Comparison of ENCODE assay signal across 11 cellular contexts in genomic region chr6:119446623-119447008, GRCh38.
DNase-seq lines count a peak whose midpoint lies in the region; ATAC-seq and TF ChIP-seq lines count a peak whose summit lies in the region.
"Had no signal": no experiment of that assay in that cellular context is flagged by ENCODE, and none has a peak within 500 bp of the region (broad histone marks: within the 10 kb centered on the region; RNA-seq: fewer than 3 reads in every experiment).

No MANE protein-coding gene starts in this region.

- no peaks in the 10 kb centered on the region for H3K9me3 ChIP-seq in adrenal gland (replicated peaks in 1 of 3)
- no peaks in the 10 kb centered on the region for H3K9me3 ChIP-seq in left ventricle myocardium inferior (replicated peaks)
- H3K9me3 ChIP-seq in skeletal muscle tissue (ENCODE audit: control insufficient read depth in 3 of 3, low read length in 3 of 3): no peaks in the 10 kb centered on the region

- 25 to 51% (median 45%) methylated on average over 2 of the region's 2 CpGs for WGBS in adrenal gland, 4 donors

- no peak overlapping the region for H3K9ac ChIP-seq in skeletal muscle tissue (ENCODE audit: low read depth in 1 of 3, low read length in 3 of 3)

- peak overlapping the region in 2 of 5 donors; percentile 2 to 54 for H3K27ac ChIP-seq in adrenal gland
- peak overlapping the region; percentile 31 for H3K27ac ChIP-seq in left ventricle myocardium inferior (replicated peaks)
- peak overlapping the region; percentile 49 for H3K27ac ChIP-seq in skeletal muscle tissue (ENCODE audit: low read depth, low read length)

- no peaks in the 10 kb centered on the region for H3K27me3 ChIP-seq in adrenal gland
- no peaks in the 10 kb centered on the region for H3K27me3 ChIP-seq in left ventricle myocardium inferior (ENCODE audit: low read depth)
- H3K27me3 ChIP-seq in skeletal muscle tissue (ENCODE audit: control insufficient read depth in 3 of 3, insufficient read depth in 3 of 3, low read length in 3 of 3): no peaks in the 10 kb centered on the region

- DNase-seq in H4 (ENCODE audit: low spot score) (peak; percentile 29), adrenal gland (peak; percentile 48 to 84 (median 59)), left ventricle myocardium inferior (no peak), NCI-H446 treated with DMSO at 0.1 percent for 48 hours (lab: John Stamatoyannopoulos, UW) (no peak), NCI-H524 treated with DMSO at 0.1 percent for 48 hours (lab: John Stamatoyannopoulos, UW) (no peak)
- no peak for DNase-seq in activated T-cell treated with anti-CD3 and anti-CD28 coated beads, Interleukin-2, amount 50 U/mL, for 1 hour
- DNase-seq: activated naive CD4-positive, alpha-beta T cell; SW 1271 had no signal

- H3K36me3 ChIP-seq in adrenal gland (replicated peaks in 1 of 2) (no peaks in the 10 kb centered on the region), left ventricle myocardium inferior (no peaks in the 10 kb centered on the region), skeletal muscle tissue (ENCODE audit: control insufficient read depth in 3 of 3, insufficient read depth in 3 of 3, low read length in 3 of 3) (no peaks in the 10 kb centered on the region)

- TF ChIP-seq POLR2A in adrenal gland (IDR thresholded peaks at IDR 0.05): no peak

- TF ChIP-seq CTCF in adrenal gland (IDR thresholded peaks at IDR 0.05) (no peak), left ventricle myocardium inferior (IDR thresholded peaks at IDR 0.05; ENCODE audit: borderline replicate concordance) (no peak)

- intact Hi-C loops in adrenal gland (cut with DNase I) (no loop called here), left ventricle myocardium inferior (cut with micrococcal nuclease) (no loop called here)

- H3K4me1 ChIP-seq in adrenal gland (replicated peaks in 1 of 2) (peaks cover 10 to 22% of the 10 kb centered on the region in 2 donors), left ventricle myocardium inferior (peaks cover 15% of the 10 kb centered on the region), skeletal muscle tissue (ENCODE audit: control insufficient read depth in 3 of 3, insufficient read depth in 3 of 3, low read length in 3 of 3) (peaks cover 0 to 6% (median 3%) of the 10 kb centered on the region in 3 donors)

- no peak overlapping the region for H3K4me3 ChIP-seq in adrenal gland
- no peak overlapping the region for H3K4me3 ChIP-seq in left ventricle myocardium inferior
- no peak overlapping the region for H3K4me3 ChIP-seq in skeletal muscle tissue (ENCODE audit: low read length in 3 of 3)
- H3K4me3 ChIP-seq: skin epidermis had no signal

- no peak for ATAC-seq in GM21515 (IDR thresholded peaks at IDR 0.05; ENCODE audit: unreplicated experiment)

Comparison
In these comparisons a context has a peak if more than half of its experiments do, and no peak if none do; other contexts are left out.
1. DNase-seq: peak in H4 (single experiment) and adrenal gland (7 of 7); none in left ventricle myocardium inferior (single experiment), NCI-H446 treated with DMSO at 0.1 percent for 48 hours (single experiment), activated T-cell treated with anti-CD3 and anti-CD28 coated beads, Interleukin-2, amount 50 U/mL, for 1 hour (single experiment) and NCI-H524 treated with DMSO at 0.1 percent for 48 hours (single experiment).